ENCODE assay signal across 20 cellular contexts in genomic region chr4:38366997-38367396, GRCh38.
A peak's percentile ranks its signal among the peaks of the same experiment; 100 is the strongest.
DNase-seq lines count a peak whose midpoint lies in the region; ATAC-seq and TF ChIP-seq lines count a peak whose summit lies in the region.
"Had no signal": no experiment of that assay in that cellular context is flagged by ENCODE, and none has a peak within 500 bp of the region (broad histone marks: within the 10 kb centered on the region; RNA-seq: fewer than 3 reads in every experiment).

No MANE protein-coding gene starts in this region.

- ATAC-seq in CD8-positive, alpha-beta T cell = no peak
- peak; percentile 11 for ATAC-seq in sciatic nerve
- ATAC-seq: GM12878 had no signal

- CTCF ChIA-PET in CD8-positive, alpha-beta T cell (lab: Charles Lee) = interaction anchor here (0.9 to 1.3 kb wide), 2 partner anchors 10 to 11 kb away, joined by 3 read pairs; no protein-coding TSS in a partner anchor

- H3K4me3 ChIP-seq in CD8-positive, alpha-beta T cell (ENCODE audit: low read depth, low read length) = no peak overlapping the region
- H3K4me3 ChIP-seq in esophagus muscularis mucosa (no peak overlapping the region), sigmoid colon (no peak overlapping the region)
- H3K4me3 ChIP-seq: BLaER1 treated with 17β-estradiol and CSF1 and Interleukin-3, amounts not matched to agents 10 nM and 100 nM; GM12878; GM23248; HAP-1; SJCRH30 had no signal

- H3K4me1 ChIP-seq in CD8-positive, alpha-beta T cell (ENCODE audit: insufficient read depth, low read length) = peaks cover 9% of the 10 kb centered on the region
- H3K4me1 ChIP-seq in esophagus muscularis mucosa = peaks cover 17 to 38% (median 31%) of the 10 kb centered on the region in 4 donors
- peaks cover 0 to 42% (median 27%) of the 10 kb centered on the region in 4 donors for H3K4me1 ChIP-seq in sigmoid colon

- no peaks in the 10 kb centered on the region for H3K36me3 Mint-ChIP-seq in CD8-positive, alpha-beta T cell
- H3K36me3 Mint-ChIP-seq: CD8-positive, alpha-beta memory T cell had no signal

- TF ChIP-seq EP300 in esophagus muscularis mucosa (IDR thresholded peaks at IDR 0.05) = no peak
- no peak for TF ChIP-seq EP300 in sigmoid colon (IDR thresholded peaks at IDR 0.05)

- peak overlapping the region; percentile 24 for H3K27ac Mint-ChIP-seq in CD8-positive, alpha-beta T cell

- H3K9me3 ChIP-seq in CD8-positive, alpha-beta T cell (ENCODE audit: low read length) = no peaks in the 10 kb centered on the region
- no peaks in the 10 kb centered on the region for H3K9me3 ChIP-seq in esophagus muscularis mucosa
- no peaks in the 10 kb centered on the region for H3K9me3 ChIP-seq in sigmoid colon
- H3K9me3 ChIP-seq: HAP-1, SJCRH30 had no signal

- H3K27ac ChIP-seq in CD8-positive, alpha-beta T cell (ENCODE audit: low read depth, low read length) = no peak overlapping the region
- H3K27ac ChIP-seq in esophagus muscularis mucosa (replicated peaks in 1 of 4) (peak overlapping the region in 3 of 4 donors; percentile 28 to 46 (median 31)), sigmoid colon (peak overlapping the region in 1 of 4 donors; percentile 43)
- H3K27ac ChIP-seq: BLaER1 treated with 17β-estradiol and CSF1 and Interleukin-3, amounts not matched to agents 10 nM and 100 nM; GM23248; RWPE1; SJCRH30 had no signal

- TF ChIP-seq POLR2A in esophagus muscularis mucosa (IDR thresholded peaks at IDR 0.05; ENCODE audit: low read depth) (no peak), sigmoid colon (IDR thresholded peaks at IDR 0.05) (no peak)

- no peaks in the 10 kb centered on the region for H3K36me3 ChIP-seq in CD8-positive, alpha-beta T cell (ENCODE audit: insufficient read depth, low read length)
- no peaks in the 10 kb centered on the region for H3K36me3 ChIP-seq in esophagus muscularis mucosa
- no peaks in the 10 kb centered on the region for H3K36me3 ChIP-seq in sigmoid colon
- H3K36me3 ChIP-seq: BLaER1 treated with 17β-estradiol and CSF1 and Interleukin-3, amounts not matched to agents 10 nM and 100 nM; HAP-1; SJCRH30 had no signal

- no peaks in the 10 kb centered on the region for H3K9me3 Mint-ChIP-seq in CD8-positive, alpha-beta T cell
- H3K9me3 Mint-ChIP-seq: CD8-positive, alpha-beta memory T cell had no signal

- DNase-seq in CD8-positive, alpha-beta T cell = no peak
- DNase-seq in NCI-H226 = peak; percentile 27
- DNase-seq in esophagus muscularis mucosa (ENCODE audit: extremely low spot score) = no peak
- DNase-seq in sciatic nerve (ENCODE audit: low spot score) = no peak
- no peak for DNase-seq in sigmoid colon
- DNase-seq in activated effector memory CD4-positive, alpha-beta T cell treated with anti-CD3 and anti-CD28 coated beads, Interleukin-2, amount 50 U/mL, for 16 hours = no peak
- no peak for DNase-seq in RKO (ENCODE audit: low spot score)
- DNase-seq: CD8-positive, alpha-beta memory T cell; EL; NCI-H1048; NCI-H1436; NCI-H2171; NCI-H510A; NCI-H774 had no signal

- no peak for TF ChIP-seq CTCF in CD8-positive, alpha-beta T cell (IDR thresholded peaks at IDR 0.05)
- TF ChIP-seq CTCF in esophagus muscularis mucosa (IDR thresholded peaks at IDR 0.05) = no peak
- no peak for TF ChIP-seq CTCF in sigmoid colon (IDR thresholded peaks at IDR 0.05)

- POLR2A ChIA-PET in CD8-positive, alpha-beta T cell (lab: Charles Lee) = no interaction called here

- intact Hi-C loops in CD8-positive, alpha-beta T cell (cut with DNase I, micrococcal nuclease) = no loop called here
- intact Hi-C loops in esophagus muscularis mucosa (cut with DNase I) (no loop called here), sciatic nerve (cut with DNase I) (no loop called here), sigmoid colon (cut with DNase I) (no loop called here)

- no peaks in the 10 kb centered on the region for H3K27me3 ChIP-seq in CD8-positive, alpha-beta T cell (ENCODE audit: insufficient read depth, low read length)
- H3K27me3 ChIP-seq in esophagus muscularis mucosa = no peaks in the 10 kb centered on the region
- no peaks in the 10 kb centered on the region for H3K27me3 ChIP-seq in sigmoid colon
- H3K27me3 ChIP-seq: BLaER1 treated with 17β-estradiol and CSF1 and Interleukin-3, amounts not matched to agents 10 nM and 100 nM; SJCRH30 had no signal

- H3K4me1 Mint-ChIP-seq in CD8-positive, alpha-beta T cell (ENCODE audit: low read depth) = peaks cover 25% of the 10 kb centered on the region

- H3K27me3 Mint-ChIP-seq in CD8-positive, alpha-beta T cell (ENCODE audit: low read depth) = no peaks in the 10 kb centered on the region
- H3K27me3 Mint-ChIP-seq: CD8-positive, alpha-beta memory T cell had no signal

- no peak overlapping the region for H3K4me3 Mint-ChIP-seq in CD8-positive, alpha-beta T cell
- H3K4me3 Mint-ChIP-seq: CD8-positive, alpha-beta memory T cell had no signal
